ENCODE assay signal across 1 cellular context in genomic region chr1:202018476-202019234, GRCh38.
TF ChIP-seq lines count a peak whose summit lies in the region.

No MANE protein-coding gene starts in this region.

TF ChIP-seq in HepG2, 621 proteins besides CTCF, POLR2A, EP300 and RAD21 (continued from another document and continues in another):
- peak; percentile 44; the same call in 1 of the 2 replicates for TF ChIP-seq MAX (IDR thresholded peaks at IDR 0.05)
- TF ChIP-seq SMARCC2 (IDR thresholded peaks at IDR 0.05) = no peak
- TF ChIP-seq HOMEZ (CRISPR knock-in tag; IDR thresholded peaks at IDR 0.05; ENCODE audit: low read depth) = no peak
- no peak for TF ChIP-seq SP140L (CRISPR knock-in tag; IDR thresholded peaks at IDR 0.05; ENCODE audit: borderline replicate concordance)
- peak; percentile 67; the same call in 1 of the 2 replicates for TF ChIP-seq KDM5B (CRISPR knock-in tag; IDR thresholded peaks at IDR 0.05; ENCODE audit: borderline replicate concordance)
- 0 out of 2 replicates have a peak, but pooled peaks have one; percentile 31 for TF ChIP-seq ZNF33A (CRISPR knock-in tag; IDR thresholded peaks at IDR 0.05; ENCODE audit: borderline replicate concordance)
- 0 out of 2 replicates have a peak, but pooled peaks have one; percentile 21 for TF ChIP-seq ZNF280D (CRISPR knock-in tag; IDR thresholded peaks at IDR 0.05)
- no peak for TF ChIP-seq ETV5 (CRISPR knock-in tag; IDR thresholded peaks at IDR 0.05; ENCODE audit: borderline replicate concordance)
- TF ChIP-seq ZBTB7A (CRISPR knock-in tag; IDR thresholded peaks at IDR 0.05) = peak; percentile 60; the same call in 1 of the 2 replicates
- TF ChIP-seq IKZF5 (CRISPR knock-in tag; IDR thresholded peaks at IDR 0.05) = peak; percentile 47; the same call in 1 of the 2 replicates
- TF ChIP-seq ARNT2 (CRISPR knock-in tag; IDR thresholded peaks at IDR 0.05; ENCODE audit: low read depth) = 0 out of 2 replicates have a peak, but pooled peaks have one; percentile 41
- TF ChIP-seq RXRB (CRISPR knock-in tag; IDR thresholded peaks at IDR 0.05; ENCODE audit: borderline replicate concordance) = peak; percentile 71
- 0 out of 2 replicates have a peak, but pooled peaks have one; percentile 60 for TF ChIP-seq ARID2 (CRISPR knock-in tag; IDR thresholded peaks at IDR 0.05; ENCODE audit: borderline replicate concordance)
- TF ChIP-seq HDAC1 (CRISPR knock-in tag; IDR thresholded peaks at IDR 0.05) = peak; percentile 86
- peak; percentile 68; the same call in 1 of the 2 replicates for TF ChIP-seq ZHX1 (CRISPR knock-in tag; IDR thresholded peaks at IDR 0.05; ENCODE audit: low read depth)
- no peak for TF ChIP-seq RFXANK (CRISPR knock-in tag; IDR thresholded peaks at IDR 0.05)
- 0 out of 2 replicates have a peak, but pooled peaks have one; percentile 20 for TF ChIP-seq USF2 (IDR thresholded peaks at IDR 0.05; ENCODE audit: low read depth, low read length)
- TF ChIP-seq USF2 (CRISPR knock-in tag; IDR thresholded peaks at IDR 0.05; ENCODE audit: borderline replicate concordance) = peak; percentile 57; the same call in 1 of the 2 replicates
- TF ChIP-seq ZBTB7B (CRISPR knock-in tag; IDR thresholded peaks at IDR 0.05) = peak; percentile 70; the same call in 1 of the 2 replicates
- peak; percentile 49; the same call in 1 of the 2 replicates for TF ChIP-seq MED1 (CRISPR knock-in tag; IDR thresholded peaks at IDR 0.05)
- 0 out of 2 replicates have a peak, but pooled peaks have one; percentile 25 for TF ChIP-seq RAD51 (IDR thresholded peaks at IDR 0.05; ENCODE audit: borderline replicate concordance)
- no peak for TF ChIP-seq HOXA9 (CRISPR knock-in tag; IDR thresholded peaks at IDR 0.05; ENCODE audit: borderline replicate concordance)
- TF ChIP-seq PPARG (CRISPR knock-in tag; conservative IDR thresholded peaks at IDR 0.05) = peak; percentile 41; the same call in 1 of the 2 replicates
- TF ChIP-seq HOXA3 (CRISPR knock-in tag; IDR thresholded peaks at IDR 0.05) = peak; percentile 34; the same call in 1 of the 2 replicates
- TF ChIP-seq SNAPC5 (CRISPR knock-in tag; IDR thresholded peaks at IDR 0.05; ENCODE audit: borderline replicate concordance) = no peak
- TF ChIP-seq ZNF839 (CRISPR knock-in tag; IDR thresholded peaks at IDR 0.05; ENCODE audit: borderline replicate concordance) = 0 out of 2 replicates have a peak, but pooled peaks have one; percentile 21
- no peak for TF ChIP-seq TRIM22 (IDR thresholded peaks at IDR 0.05)
- 0 out of 2 replicates have a peak, but pooled peaks have one; percentile 72 for TF ChIP-seq CSRNP1 (CRISPR knock-in tag; IDR thresholded peaks at IDR 0.05)
- TF ChIP-seq ZNF12 (CRISPR knock-in tag; IDR thresholded peaks at IDR 0.05) = peak; percentile 97
- 0 out of 2 replicates have a peak, but pooled peaks have one; percentile 44 for TF ChIP-seq ZBTB4 (CRISPR knock-in tag; IDR thresholded peaks at IDR 0.05; ENCODE audit: borderline replicate concordance)
- no peak for TF ChIP-seq GMEB2 (CRISPR knock-in tag; IDR thresholded peaks at IDR 0.05; ENCODE audit: low read depth)
- TF ChIP-seq FOXK1 (CRISPR knock-in tag; IDR thresholded peaks at IDR 0.05; ENCODE audit: borderline replicate concordance, low read depth) = peak; percentile 58; the same call in 1 of the 2 replicates
